In genomic region chr17:17075037-17075755, GRCh38 we compare ENCODE assay signal across 10 cellular contexts. TPM values are rescaled to one million over a fixed set of nuclear protein-coding genes. Genes with fewer than 3 reads are reported as not detected.
A peak's percentile ranks its signal among the peaks of the same experiment; 100 is the strongest.
DNase-seq lines count a peak whose midpoint lies in the region; ATAC-seq and TF ChIP-seq lines count a peak whose summit lies in the region.
"Had no signal": no experiment of that assay in that cellular context is flagged by ENCODE, and none has a peak within 500 bp of the region (broad histone marks: within the 10 kb centered on the region; RNA-seq: fewer than 3 reads in every experiment).

No MANE protein-coding gene starts in this region.

- TF ChIP-seq CTCF in type B pancreatic cell (conservative IDR thresholded peaks at IDR 0.05) = no peak

- peak overlapping the region in 1 of 2 donors; percentile 68 for H3K27ac Mint-ChIP-seq in activated naive CD4-positive, alpha-beta T cell treated with anti-CD3 and anti-CD28 coated beads, Interleukin-2, amount 50 U/mL, for 72 hours
- peak overlapping the region; percentile 49 for H3K27ac Mint-ChIP-seq in type B pancreatic cell
- H3K27ac Mint-ChIP-seq: dendritic cell treated with granulocyte-macrophage colony-stimulating factor and Interleukin-4, amounts not matched to agents 40 ng/mL and 50 ng/mL, for 4 days had no signal

- peaks cover 6 to 7% of the 10 kb centered on the region in 2 donors for H3K36me3 Mint-ChIP-seq in activated naive CD4-positive, alpha-beta T cell treated with anti-CD3 and anti-CD28 coated beads, Interleukin-2, amount 50 U/mL, for 72 hours
- peaks cover 20% of the 10 kb centered on the region for H3K36me3 Mint-ChIP-seq in type B pancreatic cell

- ATAC-seq in activated naive CD4-positive, alpha-beta T cell treated with anti-CD3 and anti-CD28 coated beads, Interleukin-2, amount 50 U/mL, for 72 hours = peak; percentile 59 to 62

- H3K4me1 Mint-ChIP-seq in type B pancreatic cell (ENCODE audit: unreplicated experiment) = peaks cover 71% of the 10 kb centered on the region

- H3K27me3 Mint-ChIP-seq in type B pancreatic cell = no peaks in the 10 kb centered on the region
- H3K27me3 Mint-ChIP-seq: dendritic cell treated with granulocyte-macrophage colony-stimulating factor and Interleukin-4, amounts not matched to agents 40 ng/mL and 50 ng/mL, for 4 days had no signal

- H3K27ac ChIP-seq in caudate nucleus (ENCODE audit: low read depth, low read length) = peak overlapping the region; percentile 32

- DNase-seq in activated naive CD4-positive, alpha-beta T cell treated with anti-CD3 and anti-CD28 coated beads, Interleukin-2, amount 50 U/mL, for 72 hours (ENCODE audit: low spot score in 2 of 2) = no peak
- no peak for DNase-seq in activated naive CD4-positive, alpha-beta T cell treated with Interleukin-2 at 50 U/mL for 16 hours
- DNase-seq in caudate nucleus (lab: John Stamatoyannopoulos, UW) (no peak), left kidney (ENCODE audit: low read depth, low spot score) (peak; percentile 76), type B pancreatic cell (ENCODE audit: extremely low spot score, unreplicated experiment) (no peak), GF-D8 (lab: John Stamatoyannopoulos, UW) (no peak), NCI-H1048 (lab: John Stamatoyannopoulos, UW) (no peak)
- no peak for DNase-seq in effector CD4-positive, alpha-beta T cell
- DNase-seq: DMS 273 treated with DMSO at 0.1 percent for 48 hours had no signal

- H3K4me3 Mint-ChIP-seq in type B pancreatic cell = no peak overlapping the region
- H3K4me3 Mint-ChIP-seq: dendritic cell treated with granulocyte-macrophage colony-stimulating factor and Interleukin-4, amounts not matched to agents 40 ng/mL and 50 ng/mL, for 4 days had no signal

- peaks cover 0 to 7% of the 10 kb centered on the region in 2 donors for H3K9me3 Mint-ChIP-seq in activated naive CD4-positive, alpha-beta T cell treated with anti-CD3 and anti-CD28 coated beads, Interleukin-2, amount 50 U/mL, for 72 hours
- H3K9me3 Mint-ChIP-seq in type B pancreatic cell = peaks cover 3% of the 10 kb centered on the region
- H3K9me3 Mint-ChIP-seq: dendritic cell treated with granulocyte-macrophage colony-stimulating factor and Interleukin-4, amounts not matched to agents 40 ng/mL and 50 ng/mL, for 4 days had no signal

RNA-seq across cellular contexts. Expression of gene MPRIP, which starts 32.9 kb away (rescaled TPM):
- total RNA-seq in activated naive CD4-positive, alpha-beta T cell treated with anti-CD3 and anti-CD28 coated beads, Interleukin-2, amount 50 U/mL, for 72 hours = 100 to 1,000 TPM in 1 of 2 donors, 10 to 100 TPM in 1; 67.4 to 134 TPM
- 275 and 367 TPM in 2 replicates for total RNA-seq in type B pancreatic cell (ENCODE audit: low replicate concordance)
